20 cellular contexts compared by ENCODE assay signal in genomic region chr19:33296473-33297060, GRCh38. TPM values are rescaled to one million over a fixed set of nuclear protein-coding genes. Genes with fewer than 3 reads are reported as not detected.
DNase-seq lines count a peak whose midpoint lies in the region; ATAC-seq and TF ChIP-seq lines count a peak whose summit lies in the region.
"Had no signal": no experiment of that assay in that cellular context is flagged by ENCODE, and none has a peak within 500 bp of the region (broad histone marks: within the 10 kb centered on the region; RNA-seq: fewer than 3 reads in every experiment).

No MANE protein-coding gene starts in this region.

- no peak for TF ChIP-seq CTCF in heart right ventricle (IDR thresholded peaks at IDR 0.05)

- no peak overlapping the region for H2BK5ac ChIP-seq in neuronal stem cell (ENCODE audit: low read length)

- no peaks in the 10 kb centered on the region for H3K9me3 Mint-ChIP-seq in dendritic cell treated with granulocyte-macrophage colony-stimulating factor and Interleukin-4, amounts not matched to agents 40 ng/mL and 50 ng/mL, for 4 days
- H3K9me3 Mint-ChIP-seq: activated naive CD8-positive, alpha-beta T cell treated with anti-CD3 and anti-CD28 coated beads, Interleukin-2, amount 10 ng/mL, durations not matched to agents 7 days and 5 days; CD4-positive, CD25-positive, alpha-beta regulatory T cell had no signal

- peak overlapping the region; percentile 2 for H3K18ac ChIP-seq in neuronal stem cell (ENCODE audit: low read length)

- H3K14ac ChIP-seq in neuronal stem cell (ENCODE audit: low read length), result no peak overlapping the region

- H3K4me2 ChIP-seq in neuronal stem cell (ENCODE audit: insufficient read depth, low read length, poor library complexity, severe bottlenecking), result no peak overlapping the region
- H3K4me2 ChIP-seq: KMS-11 had no signal

- H3K27me3 ChIP-seq in heart right ventricle, result peaks cover 5 to 83% (median 32%) of the 10 kb centered on the region in 7 donors
- peaks cover 14 to 92% (median 25%) of the 10 kb centered on the region in 3 experiments for H3K27me3 ChIP-seq in neuronal stem cell (ENCODE audit: control insufficient read depth in 3 of 3, insufficient read depth in 3 of 3, low read depth in 1 of 3, low read length in 3 of 3)
- H3K27me3 ChIP-seq in effector memory CD4-positive, alpha-beta T cell (replicated peaks; ENCODE audit: control insufficient read depth, insufficient read depth, low read length, poor library complexity, severe bottlenecking), result peaks cover 23% of the 10 kb centered on the region
- H3K27me3 ChIP-seq: ovary had no signal

- peak overlapping the region; percentile 93 for H3K27ac Mint-ChIP-seq in dendritic cell treated with granulocyte-macrophage colony-stimulating factor and Interleukin-4, amounts not matched to agents 40 ng/mL and 50 ng/mL, for 4 days
- H3K27ac Mint-ChIP-seq: activated naive CD8-positive, alpha-beta T cell treated with anti-CD3 and anti-CD28 coated beads, Interleukin-2, amount 10 ng/mL, durations not matched to agents 7 days and 5 days; CD4-positive, CD25-positive, alpha-beta regulatory T cell had no signal

- no peak overlapping the region for H2AK5ac ChIP-seq in neuronal stem cell (ENCODE audit: low read depth, low read length)

- H3K36me3 ChIP-seq in heart right ventricle (no peaks in the 10 kb centered on the region), neuronal stem cell (replicated peaks in 1 of 2; ENCODE audit: control insufficient read depth in 2 of 2, insufficient read depth in 2 of 2, low read length in 2 of 2) (no peaks in the 10 kb centered on the region)
- H3K36me3 ChIP-seq in effector memory CD4-positive, alpha-beta T cell (ENCODE audit: control insufficient read depth, insufficient read depth, low read length), result no peaks in the 10 kb centered on the region
- H3K36me3 ChIP-seq: lower lobe of right lung, ovary had no signal

- no peak overlapping the region for H2AFZ ChIP-seq in neuronal stem cell (ENCODE audit: low read length)

- no peak overlapping the region for H4K8ac ChIP-seq in neuronal stem cell (ENCODE audit: low read depth, low read length)

- no peak overlapping the region for H4K91ac ChIP-seq in neuronal stem cell (ENCODE audit: low read depth, low read length, poor library complexity)

- H3K9ac ChIP-seq in neuronal stem cell (ENCODE audit: low read depth, low read length, poor library complexity), result no peak overlapping the region
- H3K9ac ChIP-seq: KMS-11 had no signal

- peaks cover 33% of the 10 kb centered on the region for H3K36me3 Mint-ChIP-seq in dendritic cell treated with granulocyte-macrophage colony-stimulating factor and Interleukin-4, amounts not matched to agents 40 ng/mL and 50 ng/mL, for 4 days (ENCODE audit: low read depth)
- H3K36me3 Mint-ChIP-seq: activated naive CD8-positive, alpha-beta T cell treated with anti-CD3 and anti-CD28 coated beads, Interleukin-2, amount 10 ng/mL, durations not matched to agents 7 days and 5 days; CD4-positive, CD25-positive, alpha-beta regulatory T cell had no signal

- ATAC-seq in heart right ventricle, result no peak
- no peak for ATAC-seq in GM19023 (IDR thresholded peaks at IDR 0.05; ENCODE audit: unreplicated experiment)
- ATAC-seq: activated CD4-positive, CD25-positive, alpha-beta regulatory T cell treated with anti-CD3 and anti-CD28 coated beads, Interleukin-2, amount 50 U/mL, for 24 hours; HCT116; lower lobe of right lung had no signal

- DNase-seq in cardiac septum (ENCODE audit: low spot score) (peak; percentile 67), heart right ventricle (no peak), neuronal stem cell (ENCODE audit: low spot score) (no peak), HT-29 (ENCODE audit: low spot score) (no peak)
- no peak for DNase-seq in effector memory CD4-positive, alpha-beta T cell
- DNase-seq in stimulated activated CD4-positive, alpha-beta T cell treated with anti-CD3 and anti-CD28 coated beads, Interleukin-2, amount 100 ng/mL, for 24 hours, result no peak
- DNase-seq: CD4-positive, CD25-positive, alpha-beta regulatory T cell; dermis blood vessel endothelial cell; DND-41; lower lobe of right lung; NCI-H1105 treated with DMSO at 0.1 percent for 48 hours; OCI-M1; stimulated activated CD4-positive, alpha-beta T cell treated with anti-CD3 and anti-CD28 coated beads, Interleukin-4, amount 100 ng/mL, for 4 hours had no signal

- no peaks in the 10 kb centered on the region for H3K27me3 Mint-ChIP-seq in dendritic cell treated with granulocyte-macrophage colony-stimulating factor and Interleukin-4, amounts not matched to agents 40 ng/mL and 50 ng/mL, for 4 days

- no peak overlapping the region for H3K4ac ChIP-seq in neuronal stem cell (ENCODE audit: low read length)

- H3K4me1 Mint-ChIP-seq in dendritic cell treated with granulocyte-macrophage colony-stimulating factor and Interleukin-4, amounts not matched to agents 40 ng/mL and 50 ng/mL, for 4 days (ENCODE audit: low read depth), result peaks cover 79% of the 10 kb centered on the region

- H3K4me1 ChIP-seq in heart right ventricle, result peaks cover 0 to 67% (median 11%) of the 10 kb centered on the region in 9 donors
- H3K4me1 ChIP-seq in neuronal stem cell (ENCODE audit: control insufficient read depth in 2 of 2, insufficient read depth in 1 of 2, low read depth in 1 of 2, low read length in 2 of 2), result peaks cover 3 to 10% of the 10 kb centered on the region in 2 donors
- H3K4me1 ChIP-seq in effector memory CD4-positive, alpha-beta T cell (ENCODE audit: control insufficient read depth, insufficient read depth, low read length, poor library complexity, severe bottlenecking), result peaks cover 9% of the 10 kb centered on the region

- H3K27ac ChIP-seq in heart right ventricle (no peak overlapping the region), neuronal stem cell (replicated peaks; ENCODE audit: low read length) (no peak overlapping the region)
- H3K27ac ChIP-seq in effector memory CD4-positive, alpha-beta T cell (ENCODE audit: insufficient read depth, low read length, poor library complexity, severe bottlenecking), result no peak overlapping the region
- H3K27ac ChIP-seq: KMS-11, lower lobe of right lung, ovary had no signal

- H3K79me1 ChIP-seq in neuronal stem cell (ENCODE audit: low read depth, low read length), result no peaks in the 10 kb centered on the region

- no peak overlapping the region for H2BK15ac ChIP-seq in neuronal stem cell (ENCODE audit: low read length)

- H2BK120ac ChIP-seq in neuronal stem cell (ENCODE audit: low read depth, low read length), result no peak overlapping the region

- WGBS in heart right ventricle, 2 donors, result 67% methylated on average over 16 of the region's 16 CpGs
- no CpG with 5 or more reads among the region's 16 CpGs for WGBS in neuronal stem cell (ENCODE audit: extremely low coverage in 2 of 2, insufficient read length in 2 of 2, insufficient replicate concordance in 1 of 2), 2 donors

- H3K4me3 Mint-ChIP-seq in dendritic cell treated with granulocyte-macrophage colony-stimulating factor and Interleukin-4, amounts not matched to agents 40 ng/mL and 50 ng/mL, for 4 days, result no peak overlapping the region
- H3K4me3 Mint-ChIP-seq: activated naive CD8-positive, alpha-beta T cell treated with anti-CD3 and anti-CD28 coated beads, Interleukin-2, amount 10 ng/mL, durations not matched to agents 7 days and 5 days had no signal

- no peak overlapping the region for H2BK12ac ChIP-seq in neuronal stem cell (ENCODE audit: low read length)

- intact Hi-C loops in cardiac septum (cut with DNase I), result no loop called here
- intact Hi-C loops in heart right ventricle (cut with DNase I), result no loop called here
- intact Hi-C loops in dendritic cell treated with granulocyte-macrophage colony-stimulating factor and Interleukin-4, amounts not matched to agents 40 ng/mL and 50 ng/mL, for 4 days (cut with micrococcal nuclease), result loop anchor here (5.0 kb wide), 1 partner anchor 34 kb away; no protein-coding TSS in a partner anchor

- no peak overlapping the region for H3K23ac ChIP-seq in neuronal stem cell (ENCODE audit: low read depth, low read length, poor library complexity)

- H3K4me3 ChIP-seq in heart right ventricle (no peak overlapping the region), neuronal stem cell (ENCODE audit: low read length in 2 of 2) (no peak overlapping the region)
- no peak overlapping the region for H3K4me3 ChIP-seq in effector memory CD4-positive, alpha-beta T cell (ENCODE audit: insufficient read depth, low read depth, low read length, poor library complexity, severe bottlenecking)
- H3K4me3 ChIP-seq: lower lobe of right lung, ovary had no signal

- H3K9me3 ChIP-seq in heart right ventricle (no peaks in the 10 kb centered on the region), neuronal stem cell (replicated peaks in 1 of 2; ENCODE audit: control insufficient read depth in 2 of 2, insufficient read depth in 1 of 2, low read depth in 1 of 2, low read length in 2 of 2) (no peaks in the 10 kb centered on the region)
- H3K9me3 ChIP-seq in effector memory CD4-positive, alpha-beta T cell (ENCODE audit: control insufficient read depth, low read length), result no peaks in the 10 kb centered on the region
- H3K9me3 ChIP-seq: lower lobe of right lung, ovary had no signal

RNA-seq across cellular contexts. Expression of gene CEBPA, which starts 5.8 kb away (rescaled TPM):
- total RNA-seq in cardiac septum (2.3 TPM), heart right ventricle (1 to 10 TPM in 8 of 10 donors, under 1 TPM in 2; 0.71 to 7.7 (median 2.8) TPM)
- polyA plus RNA-seq in heart right ventricle, result 1 to 10 TPM; 3.4 to 4.4 TPM
- polyA plus RNA-seq in neuronal stem cell (2013, experiment 1 of 2), result 0.78 TPM
- 0.96 TPM for polyA plus RNA-seq in neuronal stem cell (2013, experiment 2 of 2)
- total RNA-seq in HT-29 (2014; rRNA removed; shearing (Covaris generic)), result 16.9 and 21.3 TPM in 2 replicates
